ENCODE assay signal across 21 cellular contexts in genomic region chr5:158541535-158541934, GRCh38.
DNase-seq lines count a peak whose midpoint lies in the region; ATAC-seq and TF ChIP-seq lines count a peak whose summit lies in the region.
"Had no signal": no experiment of that assay in that cellular context is flagged by ENCODE, and none has a peak within 500 bp of the region (broad histone marks: within the 10 kb centered on the region; RNA-seq: fewer than 3 reads in every experiment).

No MANE protein-coding gene starts in this region.

- no peaks in the 10 kb centered on the region for H3K9me2 ChIP-seq in OCI-LY7 (ENCODE audit: insufficient read depth, low read length)

- no peak for DNase-seq in activated T-cell treated with anti-CD3 and anti-CD28 coated beads, Interleukin-2, amount 50 U/mL, for 72 hours
- no peak for DNase-seq in activated T-cell treated with anti-CD3 and anti-CD28 coated beads, Interleukin-2, amount 50 U/mL, for 1 hour
- no peak for DNase-seq in CD8-positive, alpha-beta T cell
- DNase-seq in OCI-LY7 (ENCODE audit: low spot score) (no peak), NCI-H748 treated with DMSO at 0.1 percent for 48 hours (lab: John Stamatoyannopoulos, UW) (no peak), medulla oblongata (ENCODE audit: extremely low spot score) (no peak)
- DNase-seq: C1 segment of cervical spinal cord; Calu3; CD8-positive, alpha-beta memory T cell; GDM1; NCI-H1092 treated with DMSO at 0.1 percent for 48 hours; NCI-H1436 treated with DMSO at 0.1 percent for 48 hours; NCI-H2029 treated with DMSO at 0.1 percent for 48 hours; NCI-H2171; NCI-H345; NCI-H524; NCI-H82; OCI-M1; SJCRH30 had no signal

- no peaks in the 10 kb centered on the region for H3K79me2 ChIP-seq in OCI-LY7 (ENCODE audit: insufficient read depth, low read depth, low read length)

- no peak for TF ChIP-seq CTCF in CD8-positive, alpha-beta T cell (IDR thresholded peaks at IDR 0.05)
- no peak for TF ChIP-seq CTCF in OCI-LY7 (conservative IDR thresholded peaks at IDR 0.05; ENCODE audit: low read length)

- peaks cover 3% of the 10 kb centered on the region for H3K4me1 ChIP-seq in CD8-positive, alpha-beta T cell (ENCODE audit: insufficient read depth, low read length)
- H3K4me1 ChIP-seq in OCI-LY7 (ENCODE audit: insufficient read depth, low read length, poor library complexity, severe bottlenecking), result peaks cover 44% of the 10 kb centered on the region

- no TSS peak for BruUV-seq in OCI-LY7 (replicated peaks; lab: Mats Ljungman, UMichigan)

- no peak overlapping the region for H3K27ac ChIP-seq in CD8-positive, alpha-beta T cell (ENCODE audit: low read depth, low read length)
- H3K27ac ChIP-seq in OCI-LY7 (ENCODE audit: low read depth, low read length, poor library complexity, severe bottlenecking), result no peak overlapping the region
- H3K27ac ChIP-seq: KMS-11, SJCRH30 had no signal

- H3K4me2 ChIP-seq in OCI-LY7 (ENCODE audit: low read length), result peak overlapping the region; percentile 20; the same call in 1 of the 2 replicates
- H3K4me2 ChIP-seq: KMS-11 had no signal

- H3K27ac Mint-ChIP-seq in activated T-cell treated with anti-CD3 and anti-CD28 coated beads, Interleukin-2, amount 50 U/mL, for 72 hours, result no peak overlapping the region
- H3K27ac Mint-ChIP-seq in CD8-positive, alpha-beta T cell, result peak overlapping the region; percentile 15
- peak overlapping the region; percentile 15 for H3K27ac Mint-ChIP-seq in stimulated activated naive CD8-positive, alpha-beta T cell treated with anti-CD3 and anti-CD28 coated beads, Interleukin-15, Interleukin-2, amounts not matched to agents 100 ng/mL and 50 ng/mL, for 24 hours
- H3K27ac Mint-ChIP-seq: CD8-positive, alpha-beta memory T cell had no signal

- CTCF ChIA-PET in CD8-positive, alpha-beta T cell (lab: Charles Lee), result interaction anchor here (0.7 kb wide), 1 partner anchor 72 kb away, joined by 3 read pairs; no protein-coding TSS in a partner anchor
- CTCF ChIA-PET in OCI-LY7 (lab: Charles Lee; ENCODE audit: unreplicated experiment), result no interaction called here

- intact Hi-C loops in CD8-positive, alpha-beta T cell (cut with DNase I, micrococcal nuclease), result no loop called here
- intact Hi-C loops in OCI-LY7 (cut with micrococcal nuclease; ENCODE audit: unreplicated experiment), result no loop called here

- H3K27me3 ChIP-seq in CD8-positive, alpha-beta T cell (ENCODE audit: insufficient read depth, low read length), result no peaks in the 10 kb centered on the region
- H3K27me3 ChIP-seq: SJCRH30 had no signal

- ATAC-seq in activated T-cell treated with anti-CD3 and anti-CD28 coated beads, Interleukin-2, amount 50 U/mL, for 72 hours (replicated peaks in 1 of 2), result peak; percentile 13 to 20
- no peak for ATAC-seq in CD8-positive, alpha-beta T cell

- H3K4me3 Mint-ChIP-seq in activated T-cell treated with anti-CD3 and anti-CD28 coated beads, Interleukin-2, amount 50 U/mL, for 72 hours, result peak overlapping the region in 1 of 2 donors; percentile 6
- H3K4me3 Mint-ChIP-seq in CD8-positive, alpha-beta T cell, result peak overlapping the region; percentile 3
- no peak overlapping the region for H3K4me3 Mint-ChIP-seq in stimulated activated naive CD8-positive, alpha-beta T cell treated with anti-CD3 and anti-CD28 coated beads, Interleukin-15, Interleukin-2, amounts not matched to agents 100 ng/mL and 50 ng/mL, for 24 hours
- H3K4me3 Mint-ChIP-seq: CD8-positive, alpha-beta memory T cell had no signal

- H3K36me3 Mint-ChIP-seq in activated T-cell treated with anti-CD3 and anti-CD28 coated beads, Interleukin-2, amount 50 U/mL, for 72 hours (ENCODE audit: insufficient read depth in 2 of 2), result no peaks in the 10 kb centered on the region
- H3K36me3 Mint-ChIP-seq in CD8-positive, alpha-beta T cell, result no peaks in the 10 kb centered on the region
- H3K36me3 Mint-ChIP-seq in stimulated activated naive CD8-positive, alpha-beta T cell treated with anti-CD3 and anti-CD28 coated beads, Interleukin-15, Interleukin-2, amounts not matched to agents 100 ng/mL and 50 ng/mL, for 24 hours (ENCODE audit: low read depth), result no peaks in the 10 kb centered on the region
- H3K36me3 Mint-ChIP-seq: CD8-positive, alpha-beta memory T cell had no signal

- POLR2A ChIA-PET in CD8-positive, alpha-beta T cell (lab: Charles Lee), result no interaction called here
- POLR2A ChIA-PET in OCI-LY7 (lab: Charles Lee), result interaction anchor here (0.5 to 2.1 kb wide), 7 partner anchors 12 to 414 kb away, joined by 3 to 8 read pairs (median 4); no protein-coding TSS in a partner anchor

- peaks cover 40% of the 10 kb centered on the region for H3K4me1 Mint-ChIP-seq in activated T-cell treated with anti-CD3 and anti-CD28 coated beads, Interleukin-2, amount 50 U/mL, for 72 hours (ENCODE audit: low read depth)
- H3K4me1 Mint-ChIP-seq in CD8-positive, alpha-beta T cell (ENCODE audit: low read depth), result peaks cover 41% of the 10 kb centered on the region
- peaks cover 36% of the 10 kb centered on the region for H3K4me1 Mint-ChIP-seq in stimulated activated naive CD8-positive, alpha-beta T cell treated with anti-CD3 and anti-CD28 coated beads, Interleukin-15, Interleukin-2, amounts not matched to agents 100 ng/mL and 50 ng/mL, for 24 hours (ENCODE audit: low read depth)
- H3K4me1 Mint-ChIP-seq: CD8-positive, alpha-beta memory T cell had no signal

- no peaks in the 10 kb centered on the region for H4K20me1 ChIP-seq in OCI-LY7 (ENCODE audit: insufficient read depth, low read length)

- no peaks in the 10 kb centered on the region for H3K36me3 ChIP-seq in CD8-positive, alpha-beta T cell (ENCODE audit: insufficient read depth, low read length)
- H3K36me3 ChIP-seq in OCI-LY7 (ENCODE audit: insufficient read depth, low read length), result no peaks in the 10 kb centered on the region
- H3K36me3 ChIP-seq: SJCRH30 had no signal

- H3K27me3 Mint-ChIP-seq in activated T-cell treated with anti-CD3 and anti-CD28 coated beads, Interleukin-2, amount 50 U/mL, for 72 hours (ENCODE audit: low read depth), result peaks cover 7% of the 10 kb centered on the region
- H3K27me3 Mint-ChIP-seq in CD8-positive, alpha-beta T cell (ENCODE audit: low read depth), result peaks cover 2% of the 10 kb centered on the region
- H3K27me3 Mint-ChIP-seq in stimulated activated naive CD8-positive, alpha-beta T cell treated with anti-CD3 and anti-CD28 coated beads, Interleukin-15, Interleukin-2, amounts not matched to agents 100 ng/mL and 50 ng/mL, for 24 hours, result peaks cover 12% of the 10 kb centered on the region

- H2AFZ ChIP-seq in OCI-LY7 (ENCODE audit: low read length), result peak overlapping the region; percentile 89

- peaks cover 0 to 1% of the 10 kb centered on the region in 2 donors for H3K9me3 Mint-ChIP-seq in activated T-cell treated with anti-CD3 and anti-CD28 coated beads, Interleukin-2, amount 50 U/mL, for 72 hours
- no peaks in the 10 kb centered on the region for H3K9me3 Mint-ChIP-seq in CD8-positive, alpha-beta T cell
- no peaks in the 10 kb centered on the region for H3K9me3 Mint-ChIP-seq in stimulated activated naive CD8-positive, alpha-beta T cell treated with anti-CD3 and anti-CD28 coated beads, Interleukin-15, Interleukin-2, amounts not matched to agents 100 ng/mL and 50 ng/mL, for 24 hours

- H3K9me3 ChIP-seq in CD8-positive, alpha-beta T cell (ENCODE audit: low read length), result no peaks in the 10 kb centered on the region
- no peaks in the 10 kb centered on the region for H3K9me3 ChIP-seq in OCI-LY7 (ENCODE audit: low read length)
- H3K9me3 ChIP-seq: SJCRH30 had no signal

- no peak overlapping the region for H3K4me3 ChIP-seq in CD8-positive, alpha-beta T cell (ENCODE audit: low read depth, low read length)
- H3K4me3 ChIP-seq in OCI-LY7 (ENCODE audit: low read depth, low read length, poor library complexity, severe bottlenecking), result no peak overlapping the region
- H3K4me3 ChIP-seq: SJCRH30 had no signal
